ENCODE assay signal across 26 cellular contexts in genomic region chr1:95230256-95230655, GRCh38.
"Had no signal": no experiment of that assay in that cellular context is flagged by ENCODE, and none has a peak within 500 bp of the region (broad histone marks: within the 10 kb centered on the region; RNA-seq: fewer than 3 reads in every experiment).

No MANE protein-coding gene starts in this region.

- H3K27me3 ChIP-seq: foreskin keratinocyte, hepatocyte, ovary, stomach, upper lobe of right lung had no signal

- H3K9me3 ChIP-seq: neutrophil, ovary, stomach, thoracic aorta, upper lobe of right lung had no signal

- FAIRE-seq: small intestine had no signal

- H3K9me3 Mint-ChIP-seq: activated CD4-positive, alpha-beta T cell treated with anti-CD3 and anti-CD28 coated beads, Interleukin-2, amount 10 ng/mL, durations not matched to agents 7 days and 5 days; activated CD8-positive, alpha-beta T cell treated with anti-CD3 and anti-CD28 coated beads for 36 hours; activated naive CD4-positive, alpha-beta T cell treated with anti-CD3 and anti-CD28 coated beads, Interleukin-2, amount 10 ng/mL, durations not matched to agents 7 days and 5 days; immature natural killer cell; natural killer cell treated with Interleukin-12 subunit alpha and Interleukin-12 subunit beta and Interleukin-15 and Interleukin-18, amount 100 ng/mL, for 72 hours; stimulated activated effector memory CD8-positive, alpha-beta T cell treated with anti-CD3 and anti-CD28 coated beads, Interleukin-12 subunit alpha, Interleukin-12 subunit beta, amount 100 ng/mL, for 72 hours; T-cell; T-helper 2 cell treated with Interferon-gamma antibody and Interleukin-4, amounts not matched to agents 5 μg/mL and 100 μg/mL, for 36 hours had no signal

- H3K36me3 Mint-ChIP-seq: activated CD8-positive, alpha-beta memory T cell treated with anti-CD3 and anti-CD28 coated beads, Interleukin-2, amount 10 ng/mL, durations not matched to agents 7 days and 5 days; activated naive CD4-positive, alpha-beta T cell treated with anti-CD3 and anti-CD28 coated beads, Interleukin-2, amount 10 ng/mL, durations not matched to agents 7 days and 5 days; natural killer cell treated with Interleukin-12 subunit alpha and Interleukin-12 subunit beta and Interleukin-15 and Interleukin-18, amount 100 ng/mL, for 72 hours; stimulated activated effector memory CD8-positive, alpha-beta T cell treated with anti-CD3 and anti-CD28 coated beads, Interleukin-12 subunit alpha, Interleukin-12 subunit beta, amount 100 ng/mL, for 72 hours; T-cell had no signal

- H3K36me3 ChIP-seq: neutrophil, ovary, stomach, thoracic aorta, upper lobe of right lung, WERI-Rb-1 had no signal

- ATAC-seq: activated CD8-positive, alpha-beta memory T cell treated with anti-CD3 and anti-CD28 coated beads, Interleukin-2, amount 10 ng/mL, durations not matched to agents 7 days and 5 days; activated CD8-positive, alpha-beta T cell treated with anti-CD3 and anti-CD28 coated beads for 36 hours; foreskin keratinocyte; natural killer cell treated with Interleukin-12 subunit alpha and Interleukin-12 subunit beta and Interleukin-15 and Interleukin-18, amount 100 ng/mL, for 72 hours; sciatic nerve; stimulated activated effector memory CD8-positive, alpha-beta T cell treated with anti-CD3 and anti-CD28 coated beads, Interleukin-12 subunit alpha, Interleukin-12 subunit beta, amount 100 ng/mL, for 72 hours; T-cell; upper lobe of right lung had no signal

- H3K27ac Mint-ChIP-seq: activated CD4-positive, alpha-beta T cell treated with anti-CD3 and anti-CD28 coated beads, Interleukin-2, amount 10 ng/mL, durations not matched to agents 7 days and 5 days; activated CD8-positive, alpha-beta memory T cell treated with anti-CD3 and anti-CD28 coated beads, Interleukin-2, amount 10 ng/mL, durations not matched to agents 7 days and 5 days; activated CD8-positive, alpha-beta T cell treated with anti-CD3 and anti-CD28 coated beads for 36 hours; activated naive CD4-positive, alpha-beta T cell treated with anti-CD3 and anti-CD28 coated beads, Interleukin-2, amount 10 ng/mL, durations not matched to agents 7 days and 5 days; immature natural killer cell; natural killer cell treated with Interleukin-12 subunit alpha and Interleukin-12 subunit beta and Interleukin-15 and Interleukin-18, amount 100 ng/mL, for 72 hours; stimulated activated effector memory CD8-positive, alpha-beta T cell treated with anti-CD3 and anti-CD28 coated beads, Interleukin-12 subunit alpha, Interleukin-12 subunit beta, amount 100 ng/mL, for 72 hours; T-cell; T-helper 2 cell treated with Interferon-gamma antibody and Interleukin-4, amounts not matched to agents 5 μg/mL and 100 μg/mL, for 36 hours had no signal

- H3K4me1 ChIP-seq: foreskin keratinocyte, upper lobe of right lung had no signal

- H3K4me3 ChIP-seq: hepatocyte, ovary, stomach, thoracic aorta, upper lobe of right lung had no signal

- H3K4me3 Mint-ChIP-seq: activated CD4-positive, alpha-beta T cell treated with anti-CD3 and anti-CD28 coated beads, Interleukin-2, amount 10 ng/mL, durations not matched to agents 7 days and 5 days; activated CD8-positive, alpha-beta memory T cell treated with anti-CD3 and anti-CD28 coated beads, Interleukin-2, amount 10 ng/mL, durations not matched to agents 7 days and 5 days; activated CD8-positive, alpha-beta T cell treated with anti-CD3 and anti-CD28 coated beads for 36 hours; activated naive CD4-positive, alpha-beta T cell treated with anti-CD3 and anti-CD28 coated beads, Interleukin-2, amount 10 ng/mL, durations not matched to agents 7 days and 5 days; immature natural killer cell; natural killer cell treated with Interleukin-12 subunit alpha and Interleukin-12 subunit beta and Interleukin-15 and Interleukin-18, amount 100 ng/mL, for 72 hours; stimulated activated effector memory CD8-positive, alpha-beta T cell treated with anti-CD3 and anti-CD28 coated beads, Interleukin-12 subunit alpha, Interleukin-12 subunit beta, amount 100 ng/mL, for 72 hours; T-cell; T-helper 2 cell treated with Interferon-gamma antibody and Interleukin-4, amounts not matched to agents 5 μg/mL and 100 μg/mL, for 36 hours had no signal

- H3K27ac ChIP-seq: foreskin keratinocyte, hepatocyte, neutrophil, ovary, thoracic aorta, upper lobe of right lung, WERI-Rb-1 had no signal

- DNase-seq: activated CD4-positive, alpha-beta T cell treated with anti-CD3 and anti-CD28 coated beads, Interleukin-2, amount 10 ng/mL, durations not matched to agents 7 days and 5 days; activated CD4-positive, CD25-positive, alpha-beta regulatory T cell treated with anti-CD3 and anti-CD28 coated beads, Interleukin-2, amount 50 U/mL, for 72 hours; activated CD8-positive, alpha-beta memory T cell treated with anti-CD3 and anti-CD28 coated beads, Interleukin-2, amount 10 ng/mL, durations not matched to agents 7 days and 5 days; activated CD8-positive, alpha-beta T cell treated with anti-CD3 and anti-CD28 coated beads for 36 hours; activated effector memory CD4-positive, alpha-beta T cell treated with anti-CD3 and anti-CD28 coated beads, Interleukin-2, amount 50 U/mL, for 16 hours; activated naive CD4-positive, alpha-beta T cell treated with anti-CD3 and anti-CD28 coated beads, Interleukin-2, amount 10 ng/mL, durations not matched to agents 7 days and 5 days; activated T-cell treated with anti-CD3 and anti-CD28 coated beads for 4 hours; dermis blood vessel endothelial cell; effector memory CD4-positive, alpha-beta T cell; foreskin keratinocyte; immature natural killer cell; mammary epithelial cell; small intestine; stimulated activated CD4-positive, alpha-beta T cell treated with anti-CD3 and anti-CD28 coated beads, Interleukin-2, amount 100 ng/mL, for 24 hours; T-cell; upper lobe of right lung; WERI-Rb-1 had no signal
